In the genomic region with DNA sequence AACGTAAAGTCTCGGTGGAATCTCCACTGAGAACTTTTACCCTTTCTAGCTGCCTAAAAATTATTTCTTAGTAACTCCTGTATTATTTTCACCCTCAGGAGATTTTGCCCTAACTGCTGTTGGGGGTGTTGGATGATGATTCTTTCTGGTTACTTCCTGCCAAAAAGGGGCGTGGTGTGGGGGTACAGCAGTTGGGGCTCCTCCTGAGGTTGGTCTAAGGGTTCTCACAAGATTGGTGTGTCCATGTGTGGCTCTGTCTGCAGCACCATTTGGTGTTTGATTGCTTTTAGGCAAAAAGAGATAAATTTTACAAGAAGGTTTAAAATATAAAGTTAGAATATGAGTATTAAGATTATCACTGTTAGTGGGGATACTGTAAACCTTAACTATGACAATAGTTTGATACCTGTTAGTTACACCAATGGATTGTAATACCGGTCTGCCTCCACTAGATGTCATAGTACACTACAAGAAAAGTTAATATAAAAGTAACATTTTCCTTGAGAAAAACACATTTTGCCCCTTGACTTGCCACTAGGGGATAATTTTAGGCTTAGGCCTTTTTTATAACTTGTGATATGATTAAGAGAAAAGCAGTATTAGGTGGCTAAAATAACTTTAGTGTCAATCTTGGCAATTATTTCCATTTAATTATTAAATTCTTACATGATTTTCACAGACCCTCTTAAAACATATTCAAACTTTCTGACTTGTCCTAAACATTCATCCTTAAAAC, we compare ENCODE assay signal across 8 cellular contexts.
DNase-seq lines count a peak whose midpoint lies in the region; ATAC-seq, FAIRE-seq and TF ChIP-seq lines count a peak whose summit lies in the region.

No MANE protein-coding gene starts in this region.

- FAIRE-seq in RCC 7860 (lab: Jason Lieb, UNC): peak; percentile 82

- DNase-seq in Ammon's horn (ENCODE audit: low spot score) (peak; percentile 24), RCC 7860 (ENCODE audit: low spot score) (peak; percentile 52), fibroblast of mammary gland (ENCODE audit: low read depth) (peak; percentile 48), renal cortical epithelial cell (ENCODE audit: low read depth) (peak; percentile 32)
- no peak for DNase-seq in stimulated activated naive CD4-positive, alpha-beta T cell treated with Interleukin-2 at 50 U/mL for 16 hours (lab: John Stamatoyannopoulos, UW)

- ATAC-seq in GM18505 (IDR thresholded peaks at IDR 0.05; ENCODE audit: unreplicated experiment): peak; percentile 72
- peak; percentile 85 for ATAC-seq in HG03159 (IDR thresholded peaks at IDR 0.05; ENCODE audit: unreplicated experiment)
- ATAC-seq in HG02763 (IDR thresholded peaks at IDR 0.05; ENCODE audit: unreplicated experiment): no peak

- no peak overlapping the region for H3K4me3 ChIP-seq in fibroblast of mammary gland (ENCODE audit: control insufficient read depth, low read depth, low read length)

- no peak for TF ChIP-seq POLR2A in GM18505 (IDR thresholded peaks at IDR 0.05; ENCODE audit: borderline replicate concordance, extremely low read depth, insufficient read depth, insufficient read length)

- TF ChIP-seq CTCF in fibroblast of mammary gland (conservative IDR thresholded peaks at IDR 0.05; ENCODE audit: control insufficient read depth, insufficient read depth, low read depth, low read length): peak; percentile 64
